ENCODE assay signal across 11 cellular contexts in the genomic region with DNA sequence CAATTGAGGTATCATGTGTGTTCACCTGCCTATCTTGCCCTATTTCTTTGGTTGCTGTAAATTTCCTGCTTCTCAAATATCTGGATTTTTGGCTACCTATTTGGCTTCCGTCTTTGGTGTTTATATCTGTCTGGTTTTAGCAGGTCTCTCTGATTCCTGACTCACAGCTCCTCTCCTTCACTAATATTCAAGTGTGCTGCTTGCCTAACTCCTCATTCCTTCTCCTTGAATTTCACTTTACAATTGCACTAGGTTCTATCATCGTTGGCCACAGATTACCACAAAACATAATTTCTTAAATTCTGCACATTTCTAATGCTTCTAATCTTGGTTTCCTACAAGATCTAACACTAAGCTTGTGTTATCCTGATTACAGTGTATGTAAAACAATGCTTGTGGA. TPM values are rescaled to one million over a fixed set of nuclear protein-coding genes. Genes with fewer than 3 reads are reported as not detected.
"Had no signal": no experiment of that assay in that cellular context is flagged by ENCODE, and none has a peak within 500 bp of the region (broad histone marks: within the 10 kb centered on the region; RNA-seq: fewer than 3 reads in every experiment).

No MANE protein-coding gene starts in this region.

RNA-seq across cellular contexts. Expression of a gene that starts 20.7 kb away (rescaled TPM):
- total RNA-seq: esophagus muscularis mucosa, foreskin keratinocyte, kidney epithelial cell, liver, lung microvascular endothelial cell, osteoblast, psoas muscle, skeletal muscle tissue, thoracic aorta had no signal

RNA-seq across cellular contexts. Expression of a gene that starts 36.6 kb away (rescaled TPM):
- total RNA-seq: esophagus muscularis mucosa, foreskin keratinocyte, kidney epithelial cell, lung microvascular endothelial cell, ureter had no signal

RNA-seq across cellular contexts. Expression of a gene that starts 51.5 kb away (rescaled TPM):
- total RNA-seq: foreskin keratinocyte, lung microvascular endothelial cell, osteoblast, right lobe of liver had no signal
